22 cellular contexts compared by ENCODE assay signal in the genomic region with DNA sequence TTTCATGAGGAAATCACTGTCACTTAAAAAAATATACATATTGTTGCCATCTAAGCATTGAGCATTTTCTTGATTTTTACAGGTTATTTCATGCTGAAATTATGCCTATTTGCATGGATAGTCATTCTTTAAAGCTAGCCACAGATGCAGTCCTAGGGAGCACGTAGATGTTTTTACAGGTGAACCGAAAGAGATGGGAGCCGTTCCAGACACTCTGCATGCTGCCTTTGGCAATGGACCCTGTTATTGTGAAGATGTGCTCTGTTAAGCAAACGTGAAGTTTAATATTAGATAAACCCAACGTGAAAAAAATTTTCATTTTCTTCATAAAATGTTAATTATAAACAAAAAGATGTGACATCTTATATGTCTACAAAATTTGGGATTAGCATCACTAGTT. TPM values are rescaled to one million over a fixed set of nuclear protein-coding genes. Genes with fewer than 3 reads are reported as not detected.
"Had no signal": no experiment of that assay in that cellular context is flagged by ENCODE, and none has a peak within 500 bp of the region (broad histone marks: within the 10 kb centered on the region; RNA-seq: fewer than 3 reads in every experiment).

No MANE protein-coding gene starts in this region.

- H3K9ac ChIP-seq: neural progenitor cell had no signal

- H3K9me3 ChIP-seq: esophagus muscularis mucosa, lower lobe of right lung, spleen, testis had no signal

- DNase-seq: activated CD4-positive, alpha-beta memory T cell treated with anti-CD3 and anti-CD28 coated beads, Interleukin-2, amount 10 ng/mL, durations not matched to agents 7 days and 5 days; activated CD4-positive, alpha-beta T cell treated with anti-CD3 and anti-CD28 coated beads, Interleukin-2, amount 10 ng/mL, durations not matched to agents 24 days and 14 days; activated CD4-positive, CD25-positive, alpha-beta regulatory T cell treated with anti-CD3 and anti-CD28 coated beads, Interleukin-2, amount 50 U/mL, for 72 hours; activated gamma-delta T cell treated with Interleukin-2 at 50 U/mL for 16 hours; activated naive CD4-positive, alpha-beta T cell treated with anti-CD3 and anti-CD28 coated beads, Interleukin-2, amount 50 U/mL, for 16 hours; activated T-cell treated with anti-CD3 and anti-CD28 coated beads, Interleukin-2, amount 50 U/mL, for 4 hours; amniotic stem cell; brain microvascular endothelial cell; foreskin keratinocyte; kidney glomerular epithelial cell; lower lobe of right lung; mesenchymal stem cell; natural killer cell; right cardiac atrium; spleen; stimulated activated CD4-positive, alpha-beta T cell treated with anti-CD3 and anti-CD28 coated beads, Interleukin-2, amount 100 ng/mL, for 48 hours; stimulated activated naive CD4-positive, alpha-beta T cell treated with Interleukin-2 at 50 U/mL for 16 hours; T1000; testis; trophoblast cell had no signal

- H3K36me3 ChIP-seq: brain microvascular endothelial cell, esophagus muscularis mucosa, lower lobe of right lung, neural progenitor cell had no signal

- H3K4me3 ChIP-seq: esophagus muscularis mucosa, lower lobe of right lung, neural progenitor cell, spleen, testis had no signal

- H3K4me1 ChIP-seq: foreskin keratinocyte, spleen had no signal

- H3K27me3 ChIP-seq: testis had no signal

RNA-seq across cellular contexts. Expression of a gene that starts 7.1 kb away (rescaled TPM):
- total RNA-seq: activated CD4-positive, alpha-beta T cell treated with anti-CD3 and anti-CD28 coated beads, Interleukin-2, amount 10 ng/mL, durations not matched to agents 24 days and 14 days; natural killer cell had no signal
